2 cellular contexts compared by ENCODE assay signal in genomic region chr5:128202320-128202719, GRCh38.
TF ChIP-seq lines count a peak whose summit lies in the region.

No MANE protein-coding gene starts in this region.

TF ChIP-seq in IMR-90, 13 proteins besides CTCF, POLR2A, EP300 and RAD21:
- TF ChIP-seq CEBPB (IDR thresholded peaks at IDR 0.05; ENCODE audit: low read depth, low read length) (peak; percentile 94), MXI1 (IDR thresholded peaks at IDR 0.05; ENCODE audit: borderline replicate concordance, low read depth, low read length) (no peak)

TF ChIP-seq in K562, 482 proteins besides CTCF, POLR2A, EP300 and RAD21:
- no peak for TF ChIP-seq SREBF1 (IDR thresholded peaks at IDR 0.05; ENCODE audit: borderline replicate concordance, low read depth, low read length)
- TF ChIP-seq CEBPB (tag; IDR thresholded peaks at IDR 0.05), result peak; percentile 86
- no peak for TF ChIP-seq CEBPG (CRISPR knock-in tag; IDR thresholded peaks at IDR 0.05)
- TF ChIP-seq CEBPG (tag; conservative IDR thresholded peaks at IDR 0.05 in 1 of 2, IDR thresholded peaks at IDR 0.05 in 1 of 2), result peak; percentile 59 to 86
